Comparison of ENCODE assay signal across 13 cellular contexts in genomic region chr2:149579972-149580882, GRCh38. TPM values are rescaled to one million over a fixed set of nuclear protein-coding genes. Genes with fewer than 3 reads are reported as not detected.
DNase-seq lines count a peak whose midpoint lies in the region; ATAC-seq and TF ChIP-seq lines count a peak whose summit lies in the region.
"Had no signal": no experiment of that assay in that cellular context is flagged by ENCODE, and none has a peak within 500 bp of the region (broad histone marks: within the 10 kb centered on the region; RNA-seq: fewer than 3 reads in every experiment).

No MANE protein-coding gene starts in this region.

- ATAC-seq in right cardiac atrium (peak; percentile 37 to 57), HG02571 (IDR thresholded peaks at IDR 0.05; ENCODE audit: unreplicated experiment) (no peak), GM21423 (IDR thresholded peaks at IDR 0.05; ENCODE audit: unreplicated experiment) (no peak)
- ATAC-seq: HCT116, Panc1 had no signal

- no peak for TF ChIP-seq POLR2A in spleen (IDR thresholded peaks at IDR 0.05)

- intact Hi-C loops in right cardiac atrium (cut with DNase I): no loop called here
- intact Hi-C loops in spleen (cut with DNase I; ENCODE audit: low total_unique reads): no loop called here

- peaks cover 54% of the 10 kb centered on the region for H3K79me2 ChIP-seq in smooth muscle cell (ENCODE audit: low read depth)

- H3K36me3 Mint-ChIP-seq in HFFc6 (ENCODE audit: low read depth): peaks cover 59% of the 10 kb centered on the region
- peaks cover 87% of the 10 kb centered on the region for H3K36me3 Mint-ChIP-seq in brain

- H3K27ac ChIP-seq in right cardiac atrium (ENCODE audit: low read length) (peak overlapping the region; percentile 52), smooth muscle cell (ENCODE audit: low read depth) (peak overlapping the region; percentile 53), spleen (no peak overlapping the region)
- H3K27ac ChIP-seq: right lobe of liver had no signal

- H2AFZ ChIP-seq in smooth muscle cell (ENCODE audit: low read depth): no peak overlapping the region

- peak overlapping the region; percentile 66 for H3K27ac Mint-ChIP-seq in HFFc6
- H3K27ac Mint-ChIP-seq in brain: peak overlapping the region in 2 of 5 experiments; percentile 79 to 89

- H3K36me3 ChIP-seq in smooth muscle cell (ENCODE audit: low read depth): peaks cover 41% of the 10 kb centered on the region
- H3K36me3 ChIP-seq in spleen: peaks cover 3 to 97% (median 68%) of the 10 kb centered on the region in 6 donors

- WGBS in right cardiac atrium: 63% methylated on average over 7 of the region's 7 CpGs
- WGBS in smooth muscle cell (ENCODE audit: low lambda C conversion rate): 87% methylated on average over 7 of the region's 7 CpGs
- 82 to 87% (median 86%) methylated on average over 7 of the region's 7 CpGs for WGBS in spleen, 5 donors

- no peaks in the 10 kb centered on the region for H3K27me3 ChIP-seq in right cardiac atrium (ENCODE audit: control insufficient read depth, insufficient read depth)
- H3K27me3 ChIP-seq in smooth muscle cell (ENCODE audit: low read depth): no peaks in the 10 kb centered on the region
- no peaks in the 10 kb centered on the region for H3K27me3 ChIP-seq in spleen (replicated peaks in 1 of 7)
- H3K27me3 ChIP-seq: right lobe of liver had no signal

- H3K4me1 ChIP-seq in right cardiac atrium (ENCODE audit: control insufficient read depth, insufficient read depth, low read length) (peaks cover 2% of the 10 kb centered on the region), smooth muscle cell (ENCODE audit: low read depth) (peaks cover 13% of the 10 kb centered on the region), spleen (peaks cover 7 to 89% (median 48%) of the 10 kb centered on the region in 6 donors)

- no peaks in the 10 kb centered on the region for H3K9me3 ChIP-seq in right cardiac atrium (ENCODE audit: control insufficient read depth, low read length)
- no peaks in the 10 kb centered on the region for H3K9me3 ChIP-seq in smooth muscle cell (replicated peaks; ENCODE audit: low read depth)
- H3K9me3 ChIP-seq in spleen: no peaks in the 10 kb centered on the region
- H3K9me3 ChIP-seq: right lobe of liver had no signal

- H4K20me1 ChIP-seq in smooth muscle cell (ENCODE audit: low read depth): peaks cover 81% of the 10 kb centered on the region

- H3F3A ChIP-seq in smooth muscle cell (ENCODE audit: low read depth): peaks cover 6% of the 10 kb centered on the region

- H3K4me1 Mint-ChIP-seq in HFFc6 (ENCODE audit: low read depth): peaks cover 82% of the 10 kb centered on the region
- H3K4me1 Mint-ChIP-seq in brain: peaks cover 73% of the 10 kb centered on the region

- no peaks in the 10 kb centered on the region; the same call in 1 of the 2 replicates for H3K27me3 Mint-ChIP-seq in HFFc6 (ENCODE audit: insufficient read depth)
- no peaks in the 10 kb centered on the region for H3K27me3 Mint-ChIP-seq in brain

- peak overlapping the region; percentile 35 for H3K4me2 ChIP-seq in smooth muscle cell

- peak overlapping the region; percentile 36 for H3K4me3 Mint-ChIP-seq in HFFc6
- H3K4me3 Mint-ChIP-seq in brain: peak overlapping the region in 3 of 5 experiments; percentile 14 to 45 (median 36)

- no peak overlapping the region for H3K9ac ChIP-seq in smooth muscle cell (ENCODE audit: low read depth)

- no peak overlapping the region for H3K4me3 ChIP-seq in right cardiac atrium (ENCODE audit: low read length)
- no peak overlapping the region for H3K4me3 ChIP-seq in smooth muscle cell
- H3K4me3 ChIP-seq in spleen: no peak overlapping the region
- H3K4me3 ChIP-seq: right lobe of liver had no signal

- H3K9me3 Mint-ChIP-seq in HFFc6 (no peaks in the 10 kb centered on the region), brain (no peaks in the 10 kb centered on the region)

- DNase-seq in HFFc6 (peak; percentile 35), right cardiac atrium (no peak), smooth muscle cell (lab: John Stamatoyannopoulos, UW; ENCODE audit: unreplicated experiment) (no peak), spleen (no peak)
- DNase-seq: activated gamma-delta T cell treated with Interleukin-2 at 50 U/mL for 16 hours, caudate nucleus, NCI-H1092 treated with DMSO at 0.1 percent for 48 hours, right lobe of liver had no signal

- no peak for TF ChIP-seq CTCF in HFFc6 (IDR thresholded peaks at IDR 0.05)
- no peak for TF ChIP-seq CTCF in brain (conservative IDR thresholded peaks at IDR 0.05)
- TF ChIP-seq CTCF in smooth muscle cell (IDR thresholded peaks at IDR 0.05; ENCODE audit: borderline replicate concordance, insufficient read depth, poor library complexity, severe bottlenecking): no peak
- TF ChIP-seq CTCF in spleen (IDR thresholded peaks at IDR 0.05 in 8 of 11, conservative IDR thresholded peaks at IDR 0.05 in 3 of 11): no peak

RNA-seq across cellular contexts. Expression of gene MMADHC, which starts 7.3 kb away (rescaled TPM):
- total RNA-seq in HFFc6 (2021; fragmentation: NEBNext Ultra II Directional; extraction: Animal tissue kit (Norgen Biotek cat#: 25700)): 100 to 1,000 TPM; 134 to 176 (median 154) TPM
- polyA plus RNA-seq in brain (ENCODE audit: insufficient read depth, low read depth, low replicate concordance) (45.5 TPM), right cardiac atrium (80.4 TPM), smooth muscle cell (141 and 159 TPM in 2 replicates), spleen (10 to 100 TPM; 38.0 to 57.7 (median 54.0) TPM)
- total RNA-seq in right cardiac atrium (100 to 1,000 TPM in 1 of 4 donors, 10 to 100 TPM in 3; 81.0 to 106 (median 93.9) TPM), smooth muscle cell (174 and 188 TPM in 2 replicates), spleen (10 to 100 TPM; 64.6 to 85.6 (median 73.3) TPM)

Comparison
In these comparisons a context has a peak if more than half of its experiments do, and no peak if none do; other contexts are left out.
1. ATAC-seq: peak in right cardiac atrium (2 of 2); none in HG02571 (single experiment) and GM21423 (single experiment).
2. H3K27ac ChIP-seq: peak in right cardiac atrium (single experiment) and smooth muscle cell (single experiment); none in spleen (0 of 8).